In the genomic region with DNA sequence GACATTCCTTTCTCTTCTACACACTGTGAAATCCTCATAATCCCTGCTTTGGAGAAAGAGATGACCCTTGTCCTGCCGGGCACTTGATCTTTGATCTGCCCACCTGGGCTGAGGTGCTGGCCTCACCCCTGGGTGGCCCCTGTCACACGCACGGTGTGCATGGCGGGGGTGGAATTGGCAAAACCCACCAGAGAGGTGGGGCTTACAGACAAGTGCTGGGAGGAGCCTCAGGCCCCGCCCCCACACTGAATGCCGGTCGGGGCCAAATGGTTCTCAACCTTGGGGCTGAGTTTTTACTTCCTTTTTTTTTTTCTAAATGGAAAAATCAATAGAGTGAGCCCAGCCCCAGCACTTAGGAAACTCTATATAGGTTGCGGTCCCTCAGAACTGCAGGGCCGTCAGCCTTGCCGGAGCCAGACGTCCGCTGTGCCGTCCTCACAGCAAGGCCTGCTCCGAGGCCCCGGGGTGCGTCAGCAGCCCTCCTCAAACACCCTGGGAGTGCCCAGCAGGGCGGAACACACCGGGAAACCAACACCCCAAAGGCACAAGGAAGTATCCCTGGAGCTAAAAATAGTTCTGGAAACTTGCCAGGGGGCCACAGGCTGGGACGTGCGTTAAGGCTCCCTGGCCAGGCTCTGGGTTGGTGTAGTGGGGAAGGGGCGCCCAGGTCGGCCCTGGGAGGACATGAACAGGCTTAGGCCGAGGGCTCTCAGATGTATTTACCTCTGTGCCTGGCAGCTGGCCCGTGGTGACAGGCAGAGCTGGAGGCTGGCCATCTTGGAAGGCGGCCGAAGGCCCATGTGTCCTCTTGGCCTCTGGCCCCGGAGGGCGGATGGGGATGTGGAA, we compare ENCODE assay signal across 9 cellular contexts. TPM values are rescaled to one million over a fixed set of nuclear protein-coding genes. Genes with fewer than 3 reads are reported as not detected.
A peak's percentile ranks its signal among the peaks of the same experiment; 100 is the strongest.
DNase-seq lines count a peak whose midpoint lies in the region; ATAC-seq and TF ChIP-seq lines count a peak whose summit lies in the region.
"Had no signal": no experiment of that assay in that cellular context is flagged by ENCODE, and none has a peak within 500 bp of the region (broad histone marks: within the 10 kb centered on the region; RNA-seq: fewer than 3 reads in every experiment).

No MANE protein-coding gene starts in this region.

- BruUV-seq in A673 (replicated peaks; lab: Mats Ljungman, UMichigan): no TSS peak

- POLR2A ChIA-PET in A673 (lab: Charles Lee; ENCODE audit: low non-redundant PET): no interaction called here

- peaks cover 17% of the 10 kb centered on the region for H3K4me1 Mint-ChIP-seq in activated naive CD8-positive, alpha-beta T cell treated with anti-CD3 and anti-CD28 coated beads, Interleukin-2, amount 50 U/mL, for 24 hours

- H3K4me1 ChIP-seq in iPS DF 6.9 (ENCODE audit: control insufficient read depth, insufficient read depth, low read length) (peaks cover 3% of the 10 kb centered on the region; the same call in 1 of the 2 replicates), gastrocnemius medialis (peaks cover 52 to 59% of the 10 kb centered on the region in 2 donors), A673 (ENCODE audit: insufficient read depth, low read length, poor library complexity, severe bottlenecking) (no peaks in the 10 kb centered on the region), Karpas-422 (ENCODE audit: low read length) (no peaks in the 10 kb centered on the region)

- H3K4me3 ChIP-seq in iPS DF 6.9 (ENCODE audit: low read length) (peak overlapping the region; percentile 11; the same call in 1 of the 2 replicates), gastrocnemius medialis (peak overlapping the region; percentile 39 to 57 (median 50)), A673 (ENCODE audit: low read depth, low read length, poor library complexity, severe bottlenecking) (no peak overlapping the region), Karpas-422 (ENCODE audit: low read length) (no peak overlapping the region)

- peaks cover 7% of the 10 kb centered on the region for H3K9me3 Mint-ChIP-seq in activated naive CD8-positive, alpha-beta T cell treated with anti-CD3 and anti-CD28 coated beads, Interleukin-2, amount 50 U/mL, for 24 hours

- no peak overlapping the region for H2AFZ ChIP-seq in Karpas-422 (ENCODE audit: low read length)

- H3K27me3 Mint-ChIP-seq in activated naive CD8-positive, alpha-beta T cell treated with anti-CD3 and anti-CD28 coated beads, Interleukin-2, amount 50 U/mL, for 24 hours: peaks cover 4% of the 10 kb centered on the region

- H3K4me2 ChIP-seq in Karpas-422 (ENCODE audit: low read depth, low read length, poor library complexity, severe bottlenecking): no peak overlapping the region

- no peaks in the 10 kb centered on the region for H3K9me2 ChIP-seq in Karpas-422 (replicated peaks; ENCODE audit: insufficient read depth, low read length)

- peak; percentile 77 to 81 for TF ChIP-seq POLR2A in gastrocnemius medialis (IDR thresholded peaks at IDR 0.05)

- H3K9me3 ChIP-seq in iPS DF 6.9 (ENCODE audit: control insufficient read depth, insufficient read depth, low read length): no peaks in the 10 kb centered on the region
- no peaks in the 10 kb centered on the region for H3K9me3 ChIP-seq in gastrocnemius medialis
- peaks cover under 1% of the 10 kb centered on the region for H3K9me3 ChIP-seq in A673 (ENCODE audit: low read depth, low read length, poor library complexity, severe bottlenecking)
- H3K9me3 ChIP-seq in Karpas-422 (ENCODE audit: low read length): peaks cover 4% of the 10 kb centered on the region; the same call in 1 of the 2 replicates

- in situ Hi-C loops in gastrocnemius medialis (cut with MboI; ENCODE audit: low sequenced_read_pairs in 4 of 4): no loop called here

- no peaks in the 10 kb centered on the region for H4K20me1 ChIP-seq in Karpas-422 (ENCODE audit: insufficient read depth, low read depth, low read length)

- peaks cover 3% of the 10 kb centered on the region for H3K36me3 Mint-ChIP-seq in activated naive CD8-positive, alpha-beta T cell treated with anti-CD3 and anti-CD28 coated beads, Interleukin-2, amount 50 U/mL, for 24 hours (ENCODE audit: low read depth)

- no CpG with 5 or more reads among the region's 28 CpGs for WGBS in iPS DF 6.9 (ENCODE audit: insufficient coverage, insufficient read length)

- CTCF ChIA-PET in A673 (lab: Charles Lee): no interaction called here

- no peak overlapping the region for H3K27ac ChIP-seq in iPS DF 6.9 (ENCODE audit: low read length)
- peak overlapping the region; percentile 92 to 98 (median 97) for H3K27ac ChIP-seq in gastrocnemius medialis
- no peak overlapping the region for H3K27ac ChIP-seq in A673 (ENCODE audit: low read depth, low read length, poor library complexity, severe bottlenecking)
- no peak overlapping the region for H3K27ac ChIP-seq in Karpas-422 (ENCODE audit: low read length)

- H3K36me3 ChIP-seq in iPS DF 6.9 (ENCODE audit: control insufficient read depth, insufficient read depth, low read length) (peaks cover 3% of the 10 kb centered on the region; the same call in 1 of the 2 replicates), gastrocnemius medialis (peaks cover 0 to 15% of the 10 kb centered on the region in 2 donors), A673 (ENCODE audit: insufficient read depth, low read length, poor library complexity, severe bottlenecking) (no peaks in the 10 kb centered on the region), Karpas-422 (ENCODE audit: insufficient read depth, low read length) (no peaks in the 10 kb centered on the region)

- H3K9ac ChIP-seq in Karpas-422 (ENCODE audit: low read length): no peak overlapping the region

- no peak overlapping the region for H3K4me3 Mint-ChIP-seq in activated naive CD8-positive, alpha-beta T cell treated with anti-CD3 and anti-CD28 coated beads, Interleukin-2, amount 50 U/mL, for 24 hours

- TF ChIP-seq CTCF in gastrocnemius medialis (IDR thresholded peaks at IDR 0.05 in 4 of 5, conservative IDR thresholded peaks at IDR 0.05 in 1 of 5) (no peak), A673 (conservative IDR thresholded peaks at IDR 0.05; ENCODE audit: low read depth, low read length) (no peak)

- no peak overlapping the region for H3K27ac Mint-ChIP-seq in activated naive CD8-positive, alpha-beta T cell treated with anti-CD3 and anti-CD28 coated beads, Interleukin-2, amount 50 U/mL, for 24 hours

- H3K79me2 ChIP-seq in Karpas-422 (ENCODE audit: low read length): no peaks in the 10 kb centered on the region

- intact Hi-C loops in gastrocnemius medialis (cut with DNase I; ENCODE audit: low total_unique reads) (loop anchor here (1.0 kb wide), 1 partner anchor 12 kb away; no protein-coding TSS in a partner anchor), A673 (cut with micrococcal nuclease; ENCODE audit: unreplicated experiment) (no loop called here)

- ATAC-seq in GM21529 (IDR thresholded peaks at IDR 0.05; ENCODE audit: unreplicated experiment) (peak; percentile 68), gastrocnemius medialis (peak; percentile 51 to 52)
- ATAC-seq in activated naive CD8-positive, alpha-beta T cell treated with anti-CD3 and anti-CD28 coated beads, Interleukin-2, amount 50 U/mL, for 24 hours: peak; percentile 48

- peak; percentile 84 for DNase-seq in DMS 273 (lab: John Stamatoyannopoulos, UW; ENCODE audit: unreplicated experiment)
- DNase-seq in NCI-H1105 treated with DMSO at 0.1 percent for 48 hours (lab: John Stamatoyannopoulos, UW): peak; percentile 56
- peak; percentile 51 for DNase-seq in activated naive CD8-positive, alpha-beta T cell treated with anti-CD3 and anti-CD28 coated beads, Interleukin-2, amount 50 U/mL, for 24 hours
- DNase-seq in iPS DF 6.9 (ENCODE audit: low read depth, low spot score): no peak
- peak; percentile 79 to 93 for DNase-seq in gastrocnemius medialis
- DNase-seq in A673 (ENCODE audit: low spot score): no peak
- no peak for DNase-seq in Karpas-422

- H3K27me3 ChIP-seq in iPS DF 6.9 (ENCODE audit: control insufficient read depth, insufficient read depth, low read length): no peaks in the 10 kb centered on the region
- H3K27me3 ChIP-seq in gastrocnemius medialis: no peaks in the 10 kb centered on the region
- no peaks in the 10 kb centered on the region for H3K27me3 ChIP-seq in A673 (replicated peaks; ENCODE audit: insufficient read depth, low read depth, low read length, poor library complexity)
- no peaks in the 10 kb centered on the region for H3K27me3 ChIP-seq in Karpas-422 (ENCODE audit: low read length)

RNA-seq across cellular contexts. Expression of a gene that starts 11.0 kb away (rescaled TPM):
- 100 to 1,000 TPM in 3 of 4 donors, 10 to 100 TPM in 1; 80.4 to 138 (median 127) TPM for total RNA-seq in gastrocnemius medialis
- 0.57 TPM in 1 of 2 replicates, not detected in the other for total RNA-seq in A673 (2021)
- total RNA-seq in Karpas-422 (2014; rRNA removed; shearing (Covaris generic); ENCODE audit: low replicate concordance): not detected in 2 replicates
- total RNA-seq: endothelial cell of umbilical vein had no signal

RNA-seq across cellular contexts. Expression of a gene that starts 23.5 kb away (rescaled TPM):
- 1 to 10 TPM in 2 of 4 donors, not detected in 2; 1.4 to 2.5 TPM for total RNA-seq in gastrocnemius medialis
- not detected in 2 replicates for total RNA-seq in A673 (2021)
- total RNA-seq in Karpas-422 (2014; rRNA removed; shearing (Covaris generic); ENCODE audit: low replicate concordance): not detected in 2 replicates
- total RNA-seq: endothelial cell of umbilical vein had no signal

Comparison
In these comparisons a context has a peak if more than half of its experiments do, and no peak if none do; other contexts are left out.
1. DNase-seq: peak in DMS 273 (single experiment), NCI-H1105 treated with DMSO at 0.1 percent for 48 hours (single experiment), activated naive CD8-positive, alpha-beta T cell treated with anti-CD3 and anti-CD28 coated beads, Interleukin-2, amount 50 U/mL, for 24 hours (single experiment) and gastrocnemius medialis (2 of 2); none in iPS DF 6.9 (single experiment), A673 (single experiment) and Karpas-422 (single experiment).
2. H3K27ac ChIP-seq: peak in gastrocnemius medialis (4 of 4); none in iPS DF 6.9 (single experiment), A673 (single experiment) and Karpas-422 (single experiment).
3. H3K4me3 ChIP-seq: peak in iPS DF 6.9 (single experiment) and gastrocnemius medialis (4 of 4); none in A673 (single experiment) and Karpas-422 (single experiment).
4. RNA of a gene that starts 11.0 kb away (total RNA-seq): 80.4 to 138 TPM in gastrocnemius medialis; 0.57 TPM in A673 and not detected in Karpas-422; every median in the first group is over 10 times any median in the second.
5. Peak in every context shown above with its lines, with median percentiles within 50 percentile points of each other: ATAC-seq.